18 cellular contexts compared by ENCODE assay signal in genomic region chr2:175001546-175001945, GRCh38. TPM values are rescaled to one million over a fixed set of nuclear protein-coding genes. Genes with fewer than 3 reads are reported as not detected.
DNase-seq lines count a peak whose midpoint lies in the region; ATAC-seq and TF ChIP-seq lines count a peak whose summit lies in the region.
"Had no signal": no experiment of that assay in that cellular context is flagged by ENCODE, and none has a peak within 500 bp of the region (broad histone marks: within the 10 kb centered on the region; RNA-seq: fewer than 3 reads in every experiment).

No MANE protein-coding gene starts in this region.

- 77 to 93% methylated on average over 4 of the region's 4 CpGs for WGBS in upper lobe of left lung, 2 donors

- DNase-seq in DMS79 (lab: John Stamatoyannopoulos, UW) (peak; percentile 85), NCI-H1092 (lab: John Stamatoyannopoulos, UW) (peak; percentile 24), NCI-H446 treated with DMSO at 0.1 percent for 48 hours (lab: John Stamatoyannopoulos, UW) (peak; percentile 17), myocyte (ENCODE audit: low read depth) (peak; percentile 63), endothelial cell (ENCODE audit: low spot score) (no peak), hepatic stellate cell (ENCODE audit: low spot score) (no peak), upper lobe of left lung (no peak)
- DNase-seq: Caco-2; CD4-positive, CD25-positive, alpha-beta regulatory T cell; DMS53; GM23248; HCEC 1CT; Kasumi-1; NCI-H146; SIG-M5 had no signal

- no peak for ATAC-seq in GM18867 (IDR thresholded peaks at IDR 0.05; ENCODE audit: unreplicated experiment)
- ATAC-seq in upper lobe of left lung (ENCODE audit: low FRiP score in 2 of 2) = no peak

- TF ChIP-seq CTCF in endothelial cell (IDR thresholded peaks at IDR 0.05; ENCODE audit: unreplicated experiment) (no peak), upper lobe of left lung (IDR thresholded peaks at IDR 0.05) (no peak)

- no peaks in the 10 kb centered on the region for H3K9me3 Mint-ChIP-seq in endothelial cell (ENCODE audit: unreplicated experiment)
- H3K9me3 Mint-ChIP-seq: CD4-positive, CD25-positive, alpha-beta regulatory T cell; IgD-negative memory B cell; T-helper 1 cell treated with Interleukin-12 subunit alpha and Interleukin-12 subunit beta and Interleukin-4 antibody, amounts not matched to agents 30 μg/mL and 1 μg/mL, for 36 hours had no signal

- peaks cover 0 to 13% (median 8%) of the 10 kb centered on the region in 4 donors for H3K27me3 ChIP-seq in upper lobe of left lung

- no peak overlapping the region for H3K4me3 Mint-ChIP-seq in endothelial cell (ENCODE audit: unreplicated experiment)
- H3K4me3 Mint-ChIP-seq: CD4-positive, CD25-positive, alpha-beta regulatory T cell; IgD-negative memory B cell; T-helper 1 cell treated with Interleukin-12 subunit alpha and Interleukin-12 subunit beta and Interleukin-4 antibody, amounts not matched to agents 30 μg/mL and 1 μg/mL, for 36 hours had no signal

- H3K36me3 Mint-ChIP-seq in endothelial cell (ENCODE audit: low read depth, unreplicated experiment) = peaks cover 3% of the 10 kb centered on the region
- H3K36me3 Mint-ChIP-seq: CD4-positive, CD25-positive, alpha-beta regulatory T cell; IgD-negative memory B cell had no signal

- H3K4me1 ChIP-seq in upper lobe of left lung = peaks cover 9 to 26% (median 20%) of the 10 kb centered on the region in 4 donors
- H3K4me1 ChIP-seq: Caco-2 had no signal

- no peak for TF ChIP-seq POLR2A in upper lobe of left lung (IDR thresholded peaks at IDR 0.05)

- no peak overlapping the region for H3K27ac ChIP-seq in upper lobe of left lung
- H3K27ac ChIP-seq: GM23248 had no signal

- no peaks in the 10 kb centered on the region for H3K9me3 ChIP-seq in upper lobe of left lung
- H3K9me3 ChIP-seq: Caco-2 had no signal

- H3K4me3 ChIP-seq in upper lobe of left lung = no peak overlapping the region
- H3K4me3 ChIP-seq: GM23248 had no signal

- peaks cover 10% of the 10 kb centered on the region for H3K4me1 Mint-ChIP-seq in endothelial cell (ENCODE audit: unreplicated experiment)

- TF ChIP-seq EP300 in upper lobe of left lung (IDR thresholded peaks at IDR 0.05) = no peak

- no peak overlapping the region for H3K27ac Mint-ChIP-seq in endothelial cell (ENCODE audit: unreplicated experiment)
- H3K27ac Mint-ChIP-seq: CD4-positive, CD25-positive, alpha-beta regulatory T cell; IgD-negative memory B cell; T-helper 1 cell treated with Interleukin-12 subunit alpha and Interleukin-12 subunit beta and Interleukin-4 antibody, amounts not matched to agents 30 μg/mL and 1 μg/mL, for 36 hours had no signal

- no peaks in the 10 kb centered on the region for H3K36me3 ChIP-seq in upper lobe of left lung

- H3K27me3 Mint-ChIP-seq in endothelial cell (ENCODE audit: unreplicated experiment) = peaks cover 8% of the 10 kb centered on the region

RNA-seq across cellular contexts. Expression of gene CHN1, which starts 3.6 kb away (rescaled TPM):
- 42.9 and 43.0 TPM in 2 replicates for total RNA-seq in myocyte
- 56.1 TPM for polyA plus RNA-seq in myocyte (2012)
- 26.3 TPM for total RNA-seq in endothelial cell (ENCODE audit: unreplicated experiment)
- total RNA-seq in upper lobe of left lung = 10 to 100 TPM in 3 of 6 donors, 1 to 10 TPM in 3; 7.2 to 27.1 (median 11.0) TPM
- polyA plus RNA-seq: IgD-negative memory B cell had no signal

Comparison
In these comparisons a context has a peak if more than half of its experiments do, and no peak if none do; other contexts are left out.
1. DNase-seq: peak in DMS79 (single experiment), NCI-H1092 (single experiment), NCI-H446 treated with DMSO at 0.1 percent for 48 hours (single experiment) and myocyte (single experiment); none in endothelial cell (single experiment), hepatic stellate cell (single experiment) and upper lobe of left lung (0 of 2).